In genomic region chr3:49713336-49714105, GRCh38 we compare ENCODE assay signal across 23 cellular contexts. TPM values are rescaled to one million over a fixed set of nuclear protein-coding genes. Genes with fewer than 3 reads are reported as not detected.
"Had no signal": no experiment of that assay in that cellular context is flagged by ENCODE, and none has a peak within 500 bp of the region (broad histone marks: within the 10 kb centered on the region; RNA-seq: fewer than 3 reads in every experiment).

No MANE protein-coding gene starts in this region.

- H3K27ac ChIP-seq: colonic mucosa, epithelial cell of prostate, left lung, ovary, tibial artery had no signal

- H3K27me3 Mint-ChIP-seq: activated CD4-positive, alpha-beta memory T cell treated with anti-CD3 and anti-CD28 coated beads for 36 hours; activated naive CD8-positive, alpha-beta T cell treated with anti-CD3 and anti-CD28 coated beads, Interleukin-2, amount 50 U/mL, for 24 hours; activated T-cell treated with anti-CD3 and anti-CD28 coated beads, Interleukin-2, amount 50 U/mL, for 24 hours; brain; memory B cell; naive B cell had no signal

- ATAC-seq: activated naive CD8-positive, alpha-beta T cell treated with anti-CD3 and anti-CD28 coated beads, Interleukin-2, amount 50 U/mL, for 24 hours; left lung; mucosa of descending colon had no signal

- H3K9me3 ChIP-seq: colonic mucosa, left lung, mucosa of descending colon, ovary, tibial artery had no signal

- H3K27ac Mint-ChIP-seq: activated CD4-positive, alpha-beta memory T cell treated with anti-CD3 and anti-CD28 coated beads for 36 hours; activated naive CD8-positive, alpha-beta T cell treated with anti-CD3 and anti-CD28 coated beads, Interleukin-2, amount 50 U/mL, for 24 hours; brain; endodermal cell; memory B cell had no signal

- H3K27me3 ChIP-seq: colonic mucosa, left lung, ovary, tibial artery had no signal

- H3K36me3 Mint-ChIP-seq: activated CD4-positive, alpha-beta memory T cell treated with anti-CD3 and anti-CD28 coated beads for 36 hours; activated naive CD4-positive, alpha-beta T cell treated with anti-CD3 and anti-CD28 coated beads, Interleukin-2, amount 10 ng/mL, durations not matched to agents 7 days and 5 days; naive B cell had no signal

- H3K4me3 Mint-ChIP-seq: activated CD4-positive, alpha-beta memory T cell treated with anti-CD3 and anti-CD28 coated beads for 36 hours; activated naive CD4-positive, alpha-beta T cell treated with anti-CD3 and anti-CD28 coated beads, Interleukin-2, amount 10 ng/mL, durations not matched to agents 7 days and 5 days; activated naive CD8-positive, alpha-beta T cell treated with anti-CD3 and anti-CD28 coated beads, Interleukin-2, amount 50 U/mL, for 24 hours; activated T-cell treated with anti-CD3 and anti-CD28 coated beads, Interleukin-2, amount 50 U/mL, for 24 hours; brain; endodermal cell; memory B cell had no signal

- H3K4me3 ChIP-seq: colonic mucosa, left lung, mucosa of descending colon, ovary, tibial artery had no signal

- H3K36me3 ChIP-seq: colonic mucosa, ovary had no signal

- H3K9me3 Mint-ChIP-seq: activated CD4-positive, alpha-beta memory T cell treated with anti-CD3 and anti-CD28 coated beads for 36 hours; activated naive CD4-positive, alpha-beta T cell treated with anti-CD3 and anti-CD28 coated beads, Interleukin-2, amount 10 ng/mL, durations not matched to agents 7 days and 5 days; activated naive CD8-positive, alpha-beta T cell treated with anti-CD3 and anti-CD28 coated beads, Interleukin-2, amount 50 U/mL, for 24 hours; activated T-cell treated with anti-CD3 and anti-CD28 coated beads, Interleukin-2, amount 50 U/mL, for 24 hours; brain; endodermal cell; memory B cell; naive B cell had no signal

- DNase-seq: activated CD4-positive, alpha-beta memory T cell treated with anti-CD3 and anti-CD28 coated beads for 36 hours; activated CD4-positive, alpha-beta T cell treated with anti-CD3 and anti-CD28 coated beads for 4 hours; activated naive CD8-positive, alpha-beta T cell treated with anti-CD3 and anti-CD28 coated beads, Interleukin-2, amount 50 U/mL, for 24 hours; activated T-cell treated with anti-CD3 and anti-CD28 coated beads, Interleukin-2, amount 50 U/mL, for 24 hours; anterior cingulate cortex; central memory CD4-positive, alpha-beta T cell; colonic mucosa; endodermal cell; foreskin melanocyte; glutamatergic neuron; hippocampal formation; mucosa of descending colon; naive B cell; ovary; stimulated activated CD4-positive, alpha-beta T cell treated with anti-CD3 and anti-CD28 coated beads, Interleukin-12 subunit alpha, Interleukin-12 subunit beta, amount 100 ng/mL, for 4 hours; stimulated activated CD4-positive, alpha-beta T cell treated with anti-CD3 and anti-CD28 coated beads, Interleukin-2, amount 100 ng/mL, for 24 hours; stimulated activated naive CD4-positive, alpha-beta T cell treated with Interleukin-2 at 50 U/mL for 16 hours had no signal

RNA-seq across cellular contexts. Expression of gene AMIGO3, which starts 6.0 kb away (rescaled TPM):
- total RNA-seq: activated CD4-positive, alpha-beta memory T cell treated with anti-CD3 and anti-CD28 coated beads for 36 hours; mucosa of descending colon had no signal
